In genomic region chr16:67278773-67279295, GRCh38 we compare ENCODE assay signal across 8 cellular contexts. TPM values are rescaled to one million over a fixed set of nuclear protein-coding genes. Genes with fewer than 3 reads are reported as not detected.
A peak's percentile ranks its signal among the peaks of the same experiment; 100 is the strongest.
DNase-seq lines count a peak whose midpoint lies in the region; ATAC-seq lines count a peak whose summit lies in the region.

No MANE protein-coding gene starts in this region.

- intact Hi-C loops in aorta (cut with DNase I) = no loop called here

- DNase-seq in ELR (ENCODE audit: low read depth) (peak; percentile 54), epidermal melanocyte (ENCODE audit: insufficient read length, low spot score) (peak; percentile 54), aorta (no peak), DMS114 treated with DMSO at 0.1 percent for 48 hours (lab: John Stamatoyannopoulos, UW; ENCODE audit: unreplicated experiment) (no peak)
- peak; percentile 74 for DNase-seq in activated CD4-positive, alpha-beta T cell treated with anti-CD3 and anti-CD28 coated beads for 48 hours
- DNase-seq in naive thymus-derived CD8-positive, alpha-beta T cell = peak in 8 of 10 donors; percentile 17 to 69 (median 42)

- H3K9me3 ChIP-seq in aorta (ENCODE audit: control insufficient read depth, low read length) = no peaks in the 10 kb centered on the region

- peak overlapping the region in 1 of 2 donors; percentile 49 for H3K4me3 ChIP-seq in aorta (ENCODE audit: low read length in 2 of 2)

- 4 to 5% methylated on average over 35 to 42 of the region's 42 CpGs for WGBS in aorta, 2 donors

- H3K27me3 Mint-ChIP-seq in IgD-negative memory B cell = no peaks in the 10 kb centered on the region
- H3K27me3 Mint-ChIP-seq in naive thymus-derived CD8-positive, alpha-beta T cell = no peaks in the 10 kb centered on the region

- ATAC-seq in GM21390 (IDR thresholded peaks at IDR 0.05; ENCODE audit: unreplicated experiment) (peak; percentile 38), aorta (ENCODE audit: low FRiP score) (peak; percentile 13)
- ATAC-seq in naive thymus-derived CD8-positive, alpha-beta T cell = peak; percentile 62 to 67

- no peaks in the 10 kb centered on the region for H3K4me1 ChIP-seq in aorta (ENCODE audit: control insufficient read depth in 1 of 2, insufficient read depth in 2 of 2, low read length in 2 of 2)

- POLR2A ChIA-PET in naive thymus-derived CD8-positive, alpha-beta T cell (lab: Charles Lee) = interaction anchor here (1.0 to 1.3 kb wide), 3 partner anchors 52 to 528 kb away, joined by 3 to 6 read pairs (median 4); partner anchors contain the start of genes RANBP10, TMEM208 and TSNAXIP1

- no peak overlapping the region for H3K27ac Mint-ChIP-seq in IgD-negative memory B cell
- peak overlapping the region; percentile 31 to 87 (median 64) for H3K27ac Mint-ChIP-seq in naive thymus-derived CD8-positive, alpha-beta T cell

- H3K4me1 Mint-ChIP-seq in IgD-negative memory B cell = peaks cover 2 to 4% (median 4%) of the 10 kb centered on the region in 3 donors
- peaks cover 5 to 31% (median 19%) of the 10 kb centered on the region in 4 donors for H3K4me1 Mint-ChIP-seq in naive thymus-derived CD8-positive, alpha-beta T cell

- no peaks in the 10 kb centered on the region for H3K36me3 ChIP-seq in aorta (ENCODE audit: control insufficient read depth in 1 of 2, insufficient read depth in 2 of 2, low read length in 1 of 2)

- peak overlapping the region; percentile 73 to 92 (median 85) for H3K4me3 Mint-ChIP-seq in IgD-negative memory B cell
- peak overlapping the region; percentile 76 to 88 (median 82) for H3K4me3 Mint-ChIP-seq in naive thymus-derived CD8-positive, alpha-beta T cell

- H3K27me3 ChIP-seq in aorta (ENCODE audit: control insufficient read depth in 1 of 2, insufficient read depth in 2 of 2, low read length in 1 of 2) = no peaks in the 10 kb centered on the region

- peak overlapping the region in 1 of 2 donors; percentile 20 for H3K27ac ChIP-seq in aorta (ENCODE audit: low read depth in 1 of 2, low read length in 2 of 2)

- H3K36me3 Mint-ChIP-seq in IgD-negative memory B cell = peaks cover 2% of the 10 kb centered on the region
- peaks cover 4 to 18% (median 4%) of the 10 kb centered on the region in 3 donors for H3K36me3 Mint-ChIP-seq in naive thymus-derived CD8-positive, alpha-beta T cell

- no peaks in the 10 kb centered on the region for H3K9me3 Mint-ChIP-seq in IgD-negative memory B cell
- H3K9me3 Mint-ChIP-seq in naive thymus-derived CD8-positive, alpha-beta T cell = no peaks in the 10 kb centered on the region

RNA-seq across cellular contexts. Expression of gene PLEKHG4, which starts 0.5 kb away (rescaled TPM):
- 0.65 TPM for polyA plus RNA-seq in IgD-negative memory B cell
- total RNA-seq in naive thymus-derived CD8-positive, alpha-beta T cell = 10 to 100 TPM; 39.1 to 41.0 TPM
- polyA plus RNA-seq in naive thymus-derived CD8-positive, alpha-beta T cell = 10 to 100 TPM in 1 of 3 donors, 1 to 10 TPM in 2; 7.9 to 11.7 (median 8.3) TPM
- total RNA-seq in aorta = 1 to 10 TPM; 2.5 to 6.9 TPM
- 10 to 100 TPM in 1 of 2 donors, 1 to 10 TPM in 1; 2.1 to 16.7 TPM for polyA plus RNA-seq in aorta

RNA-seq across cellular contexts. Expression of gene SLC9A5, which starts 30.1 kb away (rescaled TPM):
- polyA plus RNA-seq in IgD-negative memory B cell = 0.75 TPM
- 1 to 10 TPM; 1.6 to 2.7 TPM for total RNA-seq in naive thymus-derived CD8-positive, alpha-beta T cell
- polyA plus RNA-seq in naive thymus-derived CD8-positive, alpha-beta T cell = under 1 TPM; 0.04 to 0.20 (median 0.19) TPM
- total RNA-seq in aorta = 1 to 10 TPM; 1.6 to 1.7 TPM
- polyA plus RNA-seq in aorta = 1 to 10 TPM; 1.1 to 2.9 TPM

RNA-seq across cellular contexts. Expression of gene FHOD1, which starts 31.6 kb away (rescaled TPM):
- 3.8 TPM for polyA plus RNA-seq in IgD-negative memory B cell
- total RNA-seq in naive thymus-derived CD8-positive, alpha-beta T cell = 10 to 100 TPM; 34.5 to 47.3 TPM
- polyA plus RNA-seq in naive thymus-derived CD8-positive, alpha-beta T cell = 1 to 10 TPM; 1.6 to 3.0 (median 2.3) TPM
- 10 to 100 TPM; 28.2 to 47.9 TPM for total RNA-seq in aorta
- polyA plus RNA-seq in aorta = 10 to 100 TPM; 12.9 to 41.3 TPM

RNA-seq across cellular contexts. Expression of gene KCTD19, which starts 47.7 kb away (rescaled TPM):
- not detected for polyA plus RNA-seq in IgD-negative memory B cell
- total RNA-seq in naive thymus-derived CD8-positive, alpha-beta T cell = not detected
- under 1 TPM in 1 of 3 donors, not detected in 2; 0.03 TPM for polyA plus RNA-seq in naive thymus-derived CD8-positive, alpha-beta T cell
- total RNA-seq in aorta = under 1 TPM in 1 of 2 donors, not detected in 1; 0.12 TPM
- polyA plus RNA-seq in aorta = not detected

RNA-seq across cellular contexts. Expression of gene LRRC36, which starts 47.8 kb away (rescaled TPM):
- not detected for polyA plus RNA-seq in IgD-negative memory B cell
- under 1 TPM in 1 of 2 experiments, not detected in 1; 0.49 TPM for total RNA-seq in naive thymus-derived CD8-positive, alpha-beta T cell
- polyA plus RNA-seq in naive thymus-derived CD8-positive, alpha-beta T cell = not detected
- total RNA-seq in aorta = under 1 TPM in 1 of 2 donors, not detected in 1; 0.51 TPM
- polyA plus RNA-seq in aorta = not detected

Comparison
In these comparisons a context has a peak if more than half of its experiments do, and no peak if none do; other contexts are left out.
1. DNase-seq: peak in ELR (single experiment), activated CD4-positive, alpha-beta T cell treated with anti-CD3 and anti-CD28 coated beads for 48 hours (single experiment), epidermal melanocyte (single experiment) and naive thymus-derived CD8-positive, alpha-beta T cell (8 of 10); none in aorta (0 of 2) and DMS114 treated with DMSO at 0.1 percent for 48 hours (single experiment).
2. ATAC-seq: peak in every context shown above with its lines; median percentile 64 in naive thymus-derived CD8-positive, alpha-beta T cell; 38 in GM21390; 13 in aorta.
3. H3K27ac Mint-ChIP-seq: peak in naive thymus-derived CD8-positive, alpha-beta T cell (10 of 10); none in IgD-negative memory B cell (0 of 3).